7 cellular contexts compared by ENCODE assay signal in the genomic region with DNA sequence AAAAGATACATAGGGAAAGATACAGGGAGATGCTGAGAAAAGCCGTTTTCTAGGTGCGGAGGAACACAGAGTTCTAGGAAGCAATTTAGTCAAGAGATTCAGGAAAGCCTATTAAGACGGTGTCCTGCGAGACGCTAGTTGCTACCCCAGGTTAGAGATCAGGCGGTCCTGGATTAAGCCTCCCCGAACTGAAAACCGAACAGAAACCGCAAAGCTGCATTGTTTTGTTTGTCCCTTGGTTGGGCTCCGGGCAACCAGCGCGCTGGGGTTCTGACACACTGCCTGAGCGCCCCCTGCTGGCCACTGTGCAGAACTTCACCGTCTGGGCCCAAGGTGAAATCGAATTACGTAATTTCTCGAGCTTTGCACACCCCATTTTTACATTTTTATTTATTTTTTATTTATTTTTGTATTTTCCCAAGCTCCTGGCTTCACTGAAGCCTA.
A peak's percentile ranks its signal among the peaks of the same experiment; 100 is the strongest.
DNase-seq lines count a peak whose midpoint lies in the region; ATAC-seq and TF ChIP-seq lines count a peak whose summit lies in the region.

No MANE protein-coding gene starts in this region.

- H3K4me3 ChIP-seq in retinal pigment epithelial cell (ENCODE audit: low read length): peak overlapping the region; percentile 55

- peak; percentile 65 for ATAC-seq in GM18499 (IDR thresholded peaks at IDR 0.05; ENCODE audit: insufficient read depth, unreplicated experiment)
- peak; percentile 92 for ATAC-seq in HG02943 (IDR thresholded peaks at IDR 0.05; ENCODE audit: low read depth, unreplicated experiment)

- DNase-seq in NCI-H1694 treated with DMSO at 0.1 percent for 48 hours (lab: John Stamatoyannopoulos, UW) (peak; percentile 64), T1000 (lab: John Stamatoyannopoulos, UW) (peak; percentile 88), astrocyte of the hippocampus (ENCODE audit: low read depth, low spot score) (peak; percentile 96), hippocampal formation (lab: John Stamatoyannopoulos, UW) (peak; percentile 72 to 77), retinal pigment epithelial cell (ENCODE audit: low read depth) (peak; percentile 91)

- peak; percentile 91 for TF ChIP-seq CTCF in retinal pigment epithelial cell (conservative IDR thresholded peaks at IDR 0.05; ENCODE audit: low read depth, low read length)

Comparison
In these comparisons a context has a peak if more than half of its experiments do, and no peak if none do; other contexts are left out.
1. Peak in every context shown above with its lines: DNase-seq, ATAC-seq and H3K4me3 ChIP-seq.